In the genomic region with DNA sequence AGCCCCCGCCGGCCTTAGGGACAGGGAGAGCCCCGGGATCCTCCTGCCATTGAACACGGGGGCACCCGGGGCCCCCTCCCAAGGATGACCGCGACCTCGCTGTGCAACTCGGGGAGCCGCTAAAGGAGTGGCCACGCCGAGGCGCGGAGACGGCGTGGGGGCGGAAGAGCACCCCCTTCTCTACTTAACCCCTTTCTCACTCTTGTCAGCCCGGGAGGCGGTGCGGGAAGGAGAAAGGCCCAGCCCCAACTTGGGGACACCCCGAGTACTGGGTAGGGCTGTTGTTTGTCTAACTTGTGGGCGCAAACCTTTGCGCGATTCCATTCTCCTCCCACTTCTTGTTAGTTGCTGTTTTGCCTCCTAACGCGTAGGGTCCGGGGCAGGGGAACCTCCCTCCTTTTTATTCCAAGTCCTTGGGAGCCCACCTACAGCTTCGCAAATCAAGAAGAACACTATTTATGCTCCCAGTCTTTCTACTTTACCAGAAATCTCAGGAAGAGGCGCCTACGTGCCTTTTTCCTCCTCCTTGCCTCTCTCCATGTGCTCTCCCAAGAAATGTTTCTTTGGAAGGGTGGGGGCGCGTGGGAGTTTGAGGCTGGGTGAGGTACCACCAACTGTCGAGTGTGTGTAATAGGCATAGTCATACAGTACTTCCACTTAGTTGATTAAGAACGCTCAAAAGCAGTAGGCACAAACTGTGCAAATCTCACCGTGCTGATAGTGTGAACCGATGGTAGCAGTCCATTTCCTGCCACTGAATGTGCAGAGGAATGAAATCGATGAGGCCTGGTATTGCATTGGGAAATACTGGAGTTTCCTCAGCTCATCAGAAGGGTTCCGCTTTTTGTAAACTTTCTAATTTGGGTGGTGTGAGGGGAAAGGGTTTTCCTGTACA, we compare ENCODE assay signal across 8 cellular contexts. TPM values are rescaled to one million over a fixed set of nuclear protein-coding genes. Genes with fewer than 3 reads are reported as not detected.
DNase-seq lines count a peak whose midpoint lies in the region; TF ChIP-seq lines count a peak whose summit lies in the region.

No MANE protein-coding gene starts in this region.

- H3K4me1 ChIP-seq in neuron (ENCODE audit: insufficient read depth, low read length) (no peaks in the 10 kb centered on the region), transverse colon (peaks cover 0 to 5% (median 0%) of the 10 kb centered on the region in 4 donors)

- H3K4me3 ChIP-seq in GM12864 (ENCODE audit: low read depth, low read length) (peak overlapping the region; percentile 79), HFF-Myc (replicated peaks; ENCODE audit: low read depth, low read length) (peak overlapping the region; percentile 58), fibroblast of pulmonary artery (replicated peaks; ENCODE audit: low read depth, low read length) (peak overlapping the region; percentile 73), neuron (ENCODE audit: low read length) (peak overlapping the region; percentile 52), transverse colon (peak overlapping the region; percentile 58 to 86 (median 74))

- no peak for TF ChIP-seq POLR2A in transverse colon (IDR thresholded peaks at IDR 0.05)

- TF ChIP-seq CTCF in GM12864 (IDR thresholded peaks at IDR 0.05; ENCODE audit: low read depth, low read length, missing control alignments) (no peak), HFF-Myc (IDR thresholded peaks at IDR 0.05; ENCODE audit: low read depth, low read length, missing control alignments) (no peak), fibroblast of pulmonary artery (IDR thresholded peaks at IDR 0.05; ENCODE audit: low read length, missing control alignments) (no peak), transverse colon (IDR thresholded peaks at IDR 0.05) (no peak)

- intact Hi-C loops in transverse colon (cut with DNase I; ENCODE audit: low total_unique reads), result no loop called here

- no peak for TF ChIP-seq EP300 in transverse colon (IDR thresholded peaks at IDR 0.05; ENCODE audit: low read depth)

- in situ Hi-C loops in transverse colon (cut with MboI; ENCODE audit: low pct_ligation_motif_present in 1 of 4, low pct_unique_long_range_greater_than_20kb in 1 of 4, low sequenced_read_pairs in 3 of 4), result no loop called here

- H3K27me3 ChIP-seq in neuron (ENCODE audit: insufficient read depth, low read length) (peaks cover 21% of the 10 kb centered on the region), transverse colon (no peaks in the 10 kb centered on the region)

- H3K27ac ChIP-seq in transverse colon, result peak overlapping the region; percentile 88 to 93 (median 92)

- no peak for DNase-seq in GM12864 (ENCODE audit: low read depth)
- no peak for DNase-seq in HFF-Myc (ENCODE audit: extremely low read depth, low read depth)
- peak; percentile 20 for DNase-seq in NCI-H226
- DNase-seq in activated T-cell treated with anti-CD3 and anti-CD28 coated beads, Interleukin-2, amount 50 U/mL, for 48 hours, result peak; percentile 64 to 69
- peak; percentile 65 for DNase-seq in fibroblast of pulmonary artery (ENCODE audit: low read depth)
- DNase-seq in transverse colon, result peak; percentile 45
- DNase-seq in NCI-H187 treated with DMSO at 0.1 percent for 48 hours (lab: John Stamatoyannopoulos, UW), result no peak

- H2AFZ ChIP-seq in neuron (ENCODE audit: low read depth, low read length), result peak overlapping the region; percentile 94

- WGBS in transverse colon (ENCODE audit: low coverage in 1 of 2), 2 donors, result 27% methylated on average over 38 of the region's 38 CpGs; no CpG with 5 or more reads in 1 of the 2 donors

- H3K36me3 ChIP-seq in neuron (ENCODE audit: insufficient read depth, low read length), result no peaks in the 10 kb centered on the region
- no peaks in the 10 kb centered on the region for H3K36me3 ChIP-seq in transverse colon

- H3K9me3 ChIP-seq in neuron (ENCODE audit: low read length) (no peaks in the 10 kb centered on the region), transverse colon (no peaks in the 10 kb centered on the region)

RNA-seq across cellular contexts. Expression of a gene that starts 0.8 kb away (rescaled TPM):
- 10 to 100 TPM; 39.5 to 61.0 (median 56.5) TPM for total RNA-seq in transverse colon

Comparison
In these comparisons a context has a peak if more than half of its experiments do, and no peak if none do; other contexts are left out.
1. DNase-seq: peak in NCI-H226 (single experiment), activated T-cell treated with anti-CD3 and anti-CD28 coated beads, Interleukin-2, amount 50 U/mL, for 48 hours (2 of 2), fibroblast of pulmonary artery (single experiment) and transverse colon (single experiment); none in GM12864 (single experiment), HFF-Myc (single experiment) and NCI-H187 treated with DMSO at 0.1 percent for 48 hours (single experiment).
2. Peak in every context shown above with its lines, with median percentiles within 50 percentile points of each other: H3K4me3 ChIP-seq.